8 cellular contexts compared by ENCODE assay signal in the genomic region with DNA sequence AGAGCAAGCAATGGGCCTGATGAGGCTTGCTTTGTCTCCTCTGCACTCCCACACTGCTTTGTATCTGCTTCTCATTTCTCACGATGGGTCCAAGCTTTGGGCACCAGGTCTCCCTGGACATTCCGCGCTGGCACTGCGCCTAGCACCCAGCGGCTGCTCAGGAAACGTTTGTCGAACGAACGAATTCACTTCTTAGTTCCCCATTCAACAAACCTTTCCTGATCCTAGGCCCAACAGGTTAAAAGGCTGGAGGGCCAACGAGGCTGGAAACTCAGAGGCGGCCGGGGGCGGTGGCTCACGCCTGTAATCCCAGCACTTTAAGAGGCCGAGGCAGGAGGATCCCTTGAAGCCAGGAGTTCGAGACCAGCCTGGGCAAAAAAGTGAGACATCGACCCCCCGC. TPM values are rescaled to one million over a fixed set of nuclear protein-coding genes. Genes with fewer than 3 reads are reported as not detected.
DNase-seq lines count a peak whose midpoint lies in the region; ATAC-seq and TF ChIP-seq lines count a peak whose summit lies in the region.

No MANE protein-coding gene starts in this region.

- peaks cover 74% of the 10 kb centered on the region for H3K4me1 Mint-ChIP-seq in chondrocyte (ENCODE audit: low read depth)
- peaks cover 33 to 70% (median 65%) of the 10 kb centered on the region in 4 donors for H3K4me1 Mint-ChIP-seq in naive thymus-derived CD8-positive, alpha-beta T cell

- POLR2A ChIA-PET in naive thymus-derived CD8-positive, alpha-beta T cell (lab: Charles Lee) = interaction anchor here (0.9 to 3.0 kb wide), 10 partner anchors 8 to 376 kb away, joined by 3 to 45 read pairs (median 7); a partner anchor contains a TSS

- H3K27me3 Mint-ChIP-seq in chondrocyte (ENCODE audit: low read depth) = no peaks in the 10 kb centered on the region
- H3K27me3 Mint-ChIP-seq in naive thymus-derived CD8-positive, alpha-beta T cell = no peaks in the 10 kb centered on the region

- peaks cover 56 to 78% (median 68%) of the 10 kb centered on the region in 10 experiments for H3K4me1 ChIP-seq in BLaER1 treated with 17β-estradiol and CSF1 and Interleukin-3, amounts not matched to agents 10 nM and 100 nM

- no peaks in the 10 kb centered on the region for H3K27me3 ChIP-seq in BLaER1 treated with 17β-estradiol and CSF1 and Interleukin-3, amounts not matched to agents 10 nM and 100 nM

- H3K36me3 ChIP-seq in BLaER1 treated with 17β-estradiol and CSF1 and Interleukin-3, amounts not matched to agents 10 nM and 100 nM = peaks cover 0 to 31% (median 9%) of the 10 kb centered on the region in 11 experiments; a peak in 12 of 22 replicates

- peak overlapping the region; percentile 78 to 97 (median 92) for H3K4me3 ChIP-seq in BLaER1 treated with 17β-estradiol and CSF1 and Interleukin-3, amounts not matched to agents 10 nM and 100 nM

- peak; percentile 13 for DNase-seq in M059J (ENCODE audit: low read depth)
- DNase-seq in chondrocyte (ENCODE audit: low spot score) = no peak
- DNase-seq in naive thymus-derived CD8-positive, alpha-beta T cell = no peak
- no peak for DNase-seq in NCI-H2196 treated with DMSO at 0.1 percent for 48 hours (lab: John Stamatoyannopoulos, UW; ENCODE audit: unreplicated experiment)
- no peak for DNase-seq in DMS153 (lab: John Stamatoyannopoulos, UW)
- no peak for DNase-seq in NCI-H748 (lab: John Stamatoyannopoulos, UW; ENCODE audit: unreplicated experiment)

- H3K27ac Mint-ChIP-seq in chondrocyte (ENCODE audit: unreplicated experiment) = peak overlapping the region; percentile 93
- H3K27ac Mint-ChIP-seq in naive thymus-derived CD8-positive, alpha-beta T cell = peak overlapping the region; percentile 92 to 98 (median 96)

- no peak for TF ChIP-seq CTCF in chondrocyte (IDR thresholded peaks at IDR 0.05)

- ATAC-seq in naive thymus-derived CD8-positive, alpha-beta T cell = no peak
- ATAC-seq in esophagus mucosa = no peak

- no peaks in the 10 kb centered on the region for H3K36me3 Mint-ChIP-seq in chondrocyte (ENCODE audit: low read depth)
- H3K36me3 Mint-ChIP-seq in naive thymus-derived CD8-positive, alpha-beta T cell = peaks cover 0 to 20% (median 0%) of the 10 kb centered on the region in 3 donors

- H3K9ac ChIP-seq in BLaER1 treated with 17β-estradiol and CSF1 and Interleukin-3, amounts not matched to agents 10 nM and 100 nM = peak overlapping the region; percentile 83 to 95 (median 92)

- no peaks in the 10 kb centered on the region for H3K9me3 Mint-ChIP-seq in chondrocyte (ENCODE audit: low read depth)
- no peaks in the 10 kb centered on the region for H3K9me3 Mint-ChIP-seq in naive thymus-derived CD8-positive, alpha-beta T cell

- peak overlapping the region; percentile 52 to 98 (median 94); a peak in 21 of 22 replicates for H3K27ac ChIP-seq in BLaER1 treated with 17β-estradiol and CSF1 and Interleukin-3, amounts not matched to agents 10 nM and 100 nM

- peak overlapping the region; percentile 83 to 99 (median 96) for H3K4me2 ChIP-seq in BLaER1 treated with 17β-estradiol and CSF1 and Interleukin-3, amounts not matched to agents 10 nM and 100 nM

- H3K4me3 Mint-ChIP-seq in chondrocyte (ENCODE audit: unreplicated experiment) = peak overlapping the region; percentile 89
- H3K4me3 Mint-ChIP-seq in naive thymus-derived CD8-positive, alpha-beta T cell = peak overlapping the region; percentile 85 to 97 (median 93)

- H3K9me3 ChIP-seq in BLaER1 treated with 17β-estradiol and CSF1 and Interleukin-3, amounts not matched to agents 10 nM and 100 nM (replicated peaks in 1 of 11) = no peaks in the 10 kb centered on the region

- H4K20me1 ChIP-seq in BLaER1 treated with 17β-estradiol and CSF1 and Interleukin-3, amounts not matched to agents 10 nM and 100 nM = peaks cover 0 to 63% (median 40%) of the 10 kb centered on the region in 11 experiments; a peak in 19 of 22 replicates

RNA-seq across cellular contexts. Expression of a gene that starts 1.0 kb away (rescaled TPM):
- 40.9 and 57.1 TPM in 2 replicates for total RNA-seq in M059J (2014; rRNA removed; shearing (Covaris generic))
- total RNA-seq in chondrocyte (30.9 to 38.9 TPM (median 33.4 TPM) in 3 replicates), esophagus mucosa (27.8 TPM)
- total RNA-seq in naive thymus-derived CD8-positive, alpha-beta T cell = 10 to 100 TPM; 17.9 to 22.5 TPM
- 10 to 100 TPM; 61.6 to 87.6 (median 67.6) TPM for polyA plus RNA-seq in naive thymus-derived CD8-positive, alpha-beta T cell

RNA-seq across cellular contexts. Expression of a gene that starts 17.4 kb away (rescaled TPM):
- total RNA-seq in M059J (2014; rRNA removed; shearing (Covaris generic)) = 0.44 and 2.8 TPM in 2 replicates
- total RNA-seq in chondrocyte (21.4 to 22.3 TPM (median 22.0 TPM) in 3 replicates), esophagus mucosa (1.9 TPM)
- total RNA-seq in naive thymus-derived CD8-positive, alpha-beta T cell = 10 to 100 TPM; 47.1 to 48.2 TPM
- polyA plus RNA-seq in naive thymus-derived CD8-positive, alpha-beta T cell = 1 to 10 TPM; 2.4 to 4.6 (median 4.5) TPM
